ENCODE assay signal across 32 cellular contexts in genomic region chr14:103725001-103725682, GRCh38. TPM values are rescaled to one million over a fixed set of nuclear protein-coding genes. Genes with fewer than 3 reads are reported as not detected.
DNase-seq lines count a peak whose midpoint lies in the region; ATAC-seq and TF ChIP-seq lines count a peak whose summit lies in the region.
"Had no signal": no experiment of that assay in that cellular context is flagged by ENCODE, and none has a peak within 500 bp of the region (broad histone marks: within the 10 kb centered on the region; RNA-seq: fewer than 3 reads in every experiment).

No MANE protein-coding gene starts in this region.

- H3K79me1 ChIP-seq in H9 (ENCODE audit: insufficient read depth, low read depth, low read length, poor library complexity, severe bottlenecking): peaks cover 7% of the 10 kb centered on the region

- no peak overlapping the region for H4K5ac ChIP-seq in H9 (ENCODE audit: insufficient read length, low read depth, low read length)

- intact Hi-C loops in Panc1 (cut with micrococcal nuclease; ENCODE audit: unreplicated experiment): no loop called here
- intact Hi-C loops in body of pancreas (cut with DNase I): no loop called here

- no peaks in the 10 kb centered on the region; the same call in 1 of the 2 replicates for H3K79me2 ChIP-seq in H9 (ENCODE audit: insufficient read depth, low read length)

- H2AFZ ChIP-seq in H9 (ENCODE audit: low read length): no peak overlapping the region

- H3K18ac ChIP-seq in H9 (ENCODE audit: insufficient read length, low read depth, low read length): no peak overlapping the region

- H3K9me3 ChIP-seq in Panc1 (ENCODE audit: control insufficient read depth, insufficient read depth, low read depth, low read length): no peaks in the 10 kb centered on the region
- H3K9me3 ChIP-seq in body of pancreas: no peaks in the 10 kb centered on the region
- H3K9me3 ChIP-seq in muscle layer of colon (ENCODE audit: low read length): no peaks in the 10 kb centered on the region
- no peaks in the 10 kb centered on the region for H3K9me3 ChIP-seq in H9 (ENCODE audit: control insufficient read depth, low read depth, low read length)
- H3K9me3 ChIP-seq: Caco-2, lower lobe of right lung, psoas muscle, transverse colon had no signal

- peaks cover 2 to 19% (median 17%) of the 10 kb centered on the region in 3 experiments; a peak in 5 of 7 replicates for H3K36me3 Mint-ChIP-seq in H9 (ENCODE audit: insufficient read depth in 1 of 3, low read depth in 3 of 3)
- H3K36me3 Mint-ChIP-seq: activated naive CD4-positive, alpha-beta T cell treated with anti-CD3 and anti-CD28 coated beads, Interleukin-2, amount 50 U/mL, for 72 hours had no signal

- H3K4me1 Mint-ChIP-seq in H9: peaks cover 0 to 6% of the 10 kb centered on the region in 2 experiments; a peak in 1 of 4 replicates

- H3K36me3 ChIP-seq in Panc1 (ENCODE audit: control insufficient read depth, insufficient read depth, low read length) (no peaks in the 10 kb centered on the region), body of pancreas (replicated peaks in 1 of 2; ENCODE audit: insufficient read depth in 1 of 2, low read depth in 2 of 2) (no peaks in the 10 kb centered on the region), muscle layer of colon (ENCODE audit: insufficient read depth, low read length) (peaks cover 30% of the 10 kb centered on the region)

- ATAC-seq in Panc1 (0 out of 2 replicates have a peak, but pooled peaks have one; percentile 19), body of pancreas (no peak), GM18873 (IDR thresholded peaks at IDR 0.05; ENCODE audit: low FRiP score, unreplicated experiment) (no peak), HG03378 (IDR thresholded peaks at IDR 0.05; ENCODE audit: unreplicated experiment) (no peak)
- ATAC-seq: activated naive CD4-positive, alpha-beta T cell treated with anti-CD3 and anti-CD28 coated beads, Interleukin-2, amount 50 U/mL, for 72 hours; HCT116; lower lobe of right lung; naive thymus-derived CD8-positive, alpha-beta T cell; psoas muscle; stimulated activated naive CD8-positive, alpha-beta T cell treated with anti-CD3 and anti-CD28 coated beads, Interleukin-15, Interleukin-2, amounts not matched to agents 100 U/mL and 50 U/mL, for 24 hours had no signal

- in situ Hi-C loops in Panc1 (cut with HindIII; ENCODE audit: low pct_unique_long_range_greater_than_20kb, low sequenced_read_pairs): no loop called here

- CTCF ChIA-PET in Panc1 (lab: Charles Lee): no interaction called here

- H4K8ac ChIP-seq in H9 (replicated peaks; ENCODE audit: insufficient read length, low read depth, low read length): no peak overlapping the region

- H3K4me3 ChIP-seq in Panc1 (ENCODE audit: low read depth in 2 of 2, low read length in 2 of 2) (no peak overlapping the region), body of pancreas (no peak overlapping the region), muscle layer of colon (ENCODE audit: low read depth in 1 of 2, low read length in 2 of 2) (no peak overlapping the region)
- H3K4me3 ChIP-seq: cardiac muscle cell, lower lobe of right lung, psoas muscle, transverse colon had no signal

- H2AK5ac ChIP-seq in H9 (ENCODE audit: insufficient read length, low read length): no peak overlapping the region

- 84 to 90% methylated on average over 14 to 29 of the region's 29 CpGs for WGBS in body of pancreas, 2 donors
- WGBS in H9 (ENCODE audit: extremely low coverage, insufficient read length, low lambda C conversion rate): no CpG with 5 or more reads among the region's 29 CpGs

- H3K14ac ChIP-seq in H9 (ENCODE audit: insufficient read depth, low read length): no peak overlapping the region; the same call in 1 of the 2 replicates

- no peak overlapping the region for H2BK5ac ChIP-seq in H9 (ENCODE audit: insufficient read length, low read length)

- H3K27ac ChIP-seq in Panc1 (ENCODE audit: low read length) (no peak overlapping the region), body of pancreas (peak overlapping the region in 3 of 4 donors; percentile 0 to 3 (median 3)), muscle layer of colon (ENCODE audit: low read depth, low read length) (peak overlapping the region; percentile 17), temporal lobe (ENCODE audit: low read depth, low read length) (peak overlapping the region; percentile 93), H9 (ENCODE audit: insufficient read length, low read depth, low read length) (no peak overlapping the region)

- no peaks in the 10 kb centered on the region for H3K23me2 ChIP-seq in H9 (ENCODE audit: insufficient read length, low read depth, low read length, poor library complexity, severe bottlenecking)

- no peak overlapping the region for H3K4me2 ChIP-seq in H9 (ENCODE audit: insufficient read depth, insufficient read length, low read length)

- no peak overlapping the region for H3K4ac ChIP-seq in H9 (ENCODE audit: low read depth, low read length)

- H3K9ac ChIP-seq in muscle layer of colon (ENCODE audit: low read length) (no peak overlapping the region), H9 (ENCODE audit: extremely low read depth, insufficient read length, low read length) (no peak overlapping the region)

- H3K56ac ChIP-seq in H9 (ENCODE audit: insufficient read length, low read depth, low read length): no peak overlapping the region

- H3K27ac Mint-ChIP-seq in H9: peak overlapping the region in 1 of 3 experiments; percentile 14; a peak in 1 of 7 replicates
- H3K27ac Mint-ChIP-seq: activated naive CD4-positive, alpha-beta T cell treated with anti-CD3 and anti-CD28 coated beads, Interleukin-2, amount 50 U/mL, for 72 hours; T-helper 2 cell treated with Interferon-gamma antibody and Interleukin-4, amounts not matched to agents 5 μg/mL and 100 μg/mL, for 36 hours had no signal

- TF ChIP-seq POLR2A in body of pancreas (IDR thresholded peaks at IDR 0.05): no peak

- H3K27me3 ChIP-seq in Panc1 (ENCODE audit: control insufficient read depth, insufficient read depth, low read length): no peaks in the 10 kb centered on the region
- no peaks in the 10 kb centered on the region for H3K27me3 ChIP-seq in body of pancreas
- no peaks in the 10 kb centered on the region for H3K27me3 ChIP-seq in muscle layer of colon (ENCODE audit: control insufficient read depth in 1 of 2, insufficient read depth in 2 of 2, low read length in 2 of 2)
- H3K27me3 ChIP-seq in H9 (ENCODE audit: insufficient read depth, low read length): no peaks in the 10 kb centered on the region
- H3K27me3 ChIP-seq: cardiac muscle cell, transverse colon had no signal

- POLR2A ChIA-PET in Panc1 (lab: Charles Lee): no interaction called here

- H3K4me1 ChIP-seq in Panc1 (ENCODE audit: control insufficient read depth, insufficient read depth, low read length) (no peaks in the 10 kb centered on the region; the same call in 1 of the 2 replicates), body of pancreas (peaks cover 65% of the 10 kb centered on the region), muscle layer of colon (ENCODE audit: insufficient read depth, low read length) (peaks cover 27% of the 10 kb centered on the region), H9 (ENCODE audit: insufficient read depth, low read length) (no peaks in the 10 kb centered on the region; the same call in 1 of the 2 replicates)
- H3K4me1 ChIP-seq: Caco-2 had no signal

- H3K27me3 Mint-ChIP-seq in H9 (ENCODE audit: low read depth): no peaks in the 10 kb centered on the region
- H3K27me3 Mint-ChIP-seq: naive thymus-derived CD8-positive, alpha-beta T cell had no signal

- no peak overlapping the region for H2BK20ac ChIP-seq in H9 (ENCODE audit: low read depth, low read length, poor library complexity, severe bottlenecking)

- TF ChIP-seq CTCF in Panc1 (IDR thresholded peaks at IDR 0.05): no peak
- no peak for TF ChIP-seq CTCF in body of pancreas (IDR thresholded peaks at IDR 0.05)
- no peak for TF ChIP-seq CTCF in H9 (conservative IDR thresholded peaks at IDR 0.05)

- no peak overlapping the region for H3T11ph ChIP-seq in H9 (ENCODE audit: low read length)

- DNase-seq in Panc1 (ENCODE audit: low read depth, low spot score): no peak
- DNase-seq in body of pancreas: peak in 1 of 4 donors; percentile 31
- DNase-seq in H9: no peak
- no peak for DNase-seq in putamen (ENCODE audit: low spot score)
- DNase-seq: activated CD8-positive, alpha-beta memory T cell treated with anti-CD3 and anti-CD28 coated beads for 24 hours; activated effector memory CD4-positive, alpha-beta T cell treated with Interleukin-2 at 50 U/mL for 16 hours; activated T-cell treated with anti-CD3 and anti-CD28 coated beads for 4 hours; Caco-2; foreskin fibroblast; head of caudate nucleus; Kasumi-1; kidney; lower lobe of right lung; midbrain; naive thymus-derived CD8-positive, alpha-beta T cell; NCI-H1417 treated with DMSO at 0.1 percent for 48 hours; NCI-H2081 treated with DMSO at 0.1 percent for 48 hours; NCI-H226; NCI-H526 treated with DMSO at 0.1 percent for 48 hours; psoas muscle; SIG-M5; small intestine; stimulated activated naive CD8-positive, alpha-beta T cell treated with anti-CD3 and anti-CD28 coated beads, Interleukin-15, Interleukin-2, amounts not matched to agents 100 U/mL and 50 U/mL, for 24 hours; transverse colon had no signal

- no peak overlapping the region for H2BK12ac ChIP-seq in H9 (ENCODE audit: insufficient read length, low read depth, low read length)

- no peak overlapping the region for H3K4me3 Mint-ChIP-seq in H9
- H3K4me3 Mint-ChIP-seq: naive thymus-derived CD8-positive, alpha-beta T cell; T-helper 2 cell treated with Interferon-gamma antibody and Interleukin-4, amounts not matched to agents 5 μg/mL and 100 μg/mL, for 36 hours had no signal

- H2BK15ac ChIP-seq in H9 (ENCODE audit: low read depth, low read length): no peak overlapping the region

- BruUV-seq in Panc1 (replicated peaks; lab: Mats Ljungman, UMichigan): no TSS peak

- H3K9me3 Mint-ChIP-seq in H9: no peaks in the 10 kb centered on the region
- H3K9me3 Mint-ChIP-seq: activated naive CD4-positive, alpha-beta T cell treated with anti-CD3 and anti-CD28 coated beads, Interleukin-2, amount 50 U/mL, for 72 hours; naive thymus-derived CD8-positive, alpha-beta T cell; T-helper 2 cell treated with Interferon-gamma antibody and Interleukin-4, amounts not matched to agents 5 μg/mL and 100 μg/mL, for 36 hours had no signal

- no peak overlapping the region for H4K91ac ChIP-seq in H9 (ENCODE audit: insufficient read length, low read depth, low read length)

- no peaks in the 10 kb centered on the region for H4K20me1 ChIP-seq in H9 (ENCODE audit: control insufficient read depth, insufficient read depth, insufficient read length)

- H3K23ac ChIP-seq in H9 (ENCODE audit: insufficient read length, low read depth, low read length): no peak overlapping the region

- no peak overlapping the region for H2BK120ac ChIP-seq in H9 (ENCODE audit: low read depth, low read length, poor library complexity, severe bottlenecking)

RNA-seq across cellular contexts. Expression of gene ZFYVE21, which starts 9.5 kb away (rescaled TPM):
- total RNA-seq in Panc1 (2021; ENCODE audit: unreplicated experiment) (41.8 TPM), body of pancreas (10 to 100 TPM; 32.9 to 82.4 TPM), temporal lobe (29.0 TPM), H9 (2021) (49.7 and 50.5 TPM in 2 replicates)
- 41.5 TPM for polyA plus RNA-seq in Panc1 (2012; ENCODE audit: insufficient read length)

RNA-seq across cellular contexts. Expression of gene XRCC3, which starts 9.9 kb away (rescaled TPM):
- total RNA-seq in Panc1 (2021; ENCODE audit: unreplicated experiment) (36.8 TPM), body of pancreas (1 to 10 TPM; 3.9 to 5.6 TPM), temporal lobe (5.7 TPM), H9 (2021) (42.6 and 45.3 TPM in 2 replicates)
- 17.2 TPM for polyA plus RNA-seq in Panc1 (2012; ENCODE audit: insufficient read length)

Comparison
In these comparisons a context has a peak if more than half of its experiments do, and no peak if none do; other contexts are left out.
1. H3K27ac ChIP-seq: peak in body of pancreas (3 of 4), muscle layer of colon (single experiment) and temporal lobe (single experiment); none in Panc1 (single experiment) and H9 (single experiment).